In the genomic region with DNA sequence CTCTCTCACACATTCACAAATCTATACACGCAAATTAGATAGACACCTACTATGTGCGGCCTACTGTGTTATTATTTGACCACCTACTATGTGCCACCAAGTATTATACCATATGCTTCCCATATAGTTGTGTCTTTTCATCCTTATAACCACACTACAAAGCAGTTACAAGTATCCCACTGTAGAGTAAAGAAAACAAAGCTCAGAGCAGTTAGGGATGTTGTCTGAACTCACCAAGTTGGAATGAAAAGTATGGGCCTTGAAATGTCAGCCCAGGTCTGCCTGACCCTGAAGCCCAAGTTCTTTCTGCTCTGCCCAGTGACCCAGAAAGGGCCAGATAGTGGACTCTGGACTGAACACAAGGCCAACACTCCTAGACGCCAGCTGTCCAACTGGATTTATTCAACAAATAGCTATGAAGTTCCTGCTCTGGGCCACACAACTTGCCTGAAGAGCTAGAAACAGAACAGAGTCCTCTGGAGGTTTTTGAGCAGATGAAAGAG, we compare ENCODE assay signal across 13 cellular contexts. TPM values are rescaled to one million over a fixed set of nuclear protein-coding genes. Genes with fewer than 3 reads are reported as not detected.
DNase-seq lines count a peak whose midpoint lies in the region; ATAC-seq and TF ChIP-seq lines count a peak whose summit lies in the region.
"Had no signal": no experiment of that assay in that cellular context is flagged by ENCODE, and none has a peak within 500 bp of the region (broad histone marks: within the 10 kb centered on the region; RNA-seq: fewer than 3 reads in every experiment).

No MANE protein-coding gene starts in this region.

- no peak overlapping the region for H2AFZ ChIP-seq in MM.1S (ENCODE audit: low read length)

- no peaks in the 10 kb centered on the region for H3K79me2 ChIP-seq in MM.1S (ENCODE audit: low read length)

- H3K4me3 ChIP-seq in fibroblast of the aortic adventitia (ENCODE audit: low read depth, low read length) (no peak overlapping the region), MM.1S (ENCODE audit: low read length) (no peak overlapping the region)

- H3K9ac ChIP-seq in MM.1S (ENCODE audit: low read length) = no peak overlapping the region
- H3K9ac ChIP-seq: KMS-11 had no signal

- intact Hi-C loops in posterior cingulate gyrus (cut with DNase I) = no loop called here

- no peak overlapping the region for H3K27ac ChIP-seq in MM.1S (ENCODE audit: low read length)
- H3K27ac ChIP-seq: KMS-11 had no signal

- no peaks in the 10 kb centered on the region for H3K9me3 ChIP-seq in MM.1S (replicated peaks; ENCODE audit: insufficient read depth, low read length)

- H3F3A ChIP-seq in MM.1S (ENCODE audit: insufficient read depth, low read length) = no peaks in the 10 kb centered on the region

- H3K9me2 ChIP-seq in MM.1S (replicated peaks; ENCODE audit: insufficient read depth, low read length) = no peaks in the 10 kb centered on the region

- H3K27me3 ChIP-seq in MM.1S (replicated peaks; ENCODE audit: insufficient read depth, low read length) = no peaks in the 10 kb centered on the region

- H4K20me1 ChIP-seq in MM.1S (ENCODE audit: insufficient read depth, low read length) = no peaks in the 10 kb centered on the region

- H3K4me1 ChIP-seq in MM.1S (ENCODE audit: low read length) = no peaks in the 10 kb centered on the region

- H3K36me3 ChIP-seq in MM.1S (replicated peaks; ENCODE audit: insufficient read depth, low read length) = no peaks in the 10 kb centered on the region

- peak; percentile 60 for DNase-seq in AG08396 (ENCODE audit: low spot score)
- DNase-seq in M059J (ENCODE audit: low read depth) = peak; percentile 81
- peak; percentile 64 for DNase-seq in fibroblast of the aortic adventitia (ENCODE audit: low read depth)
- no peak for DNase-seq in omental fat pad (ENCODE audit: low spot score)
- no peak for DNase-seq in MM.1S
- no peak for DNase-seq in effector CD4-positive, alpha-beta T cell
- no peak for DNase-seq in posterior cingulate gyrus
- DNase-seq: activated T-cell treated with anti-CD3 and anti-CD28 coated beads, Interleukin-2, amount 50 U/mL, for 1 hour; occipital lobe; substantia nigra had no signal

- peak; percentile 69 for ATAC-seq in omental fat pad (ENCODE audit: low FRiP score)
- no peak for ATAC-seq in GM18870 (IDR thresholded peaks at IDR 0.05; ENCODE audit: unreplicated experiment)

- no peak overlapping the region for H3K4me2 ChIP-seq in MM.1S (ENCODE audit: low read depth, low read length)
- H3K4me2 ChIP-seq: KMS-11 had no signal

- TF ChIP-seq CTCF in fibroblast of the aortic adventitia (IDR thresholded peaks at IDR 0.05; ENCODE audit: insufficient read depth, low read length) (no peak), omental fat pad (IDR thresholded peaks at IDR 0.05) (no peak), MM.1S (IDR thresholded peaks at IDR 0.05; ENCODE audit: low read length) (no peak)

RNA-seq across cellular contexts. Expression of a gene that starts 8.5 kb away (rescaled TPM):
- total RNA-seq in M059J (2014; rRNA removed; shearing (Covaris generic)) = not detected in 2 replicates
- total RNA-seq in fibroblast of the aortic adventitia (ENCODE audit: low replicate concordance) = not detected in 2 replicates
- total RNA-seq in omental fat pad = not detected
- total RNA-seq: bronchial epithelial cell, occipital lobe had no signal

RNA-seq across cellular contexts. Expression of a gene that starts 18.5 kb away (rescaled TPM):
- not detected in 2 replicates for total RNA-seq in M059J (2014; rRNA removed; shearing (Covaris generic))
- total RNA-seq in fibroblast of the aortic adventitia (ENCODE audit: low replicate concordance) (0.09 TPM in 1 of 2 replicates, not detected in the other), omental fat pad (not detected)
- total RNA-seq: bronchial epithelial cell had no signal

RNA-seq across cellular contexts. Expression of a gene that starts 24.9 kb away (rescaled TPM):
- not detected in 2 replicates for total RNA-seq in M059J (2014; rRNA removed; shearing (Covaris generic))
- total RNA-seq in fibroblast of the aortic adventitia (ENCODE audit: low replicate concordance) = not detected in 2 replicates
- total RNA-seq in omental fat pad = not detected
- total RNA-seq: bronchial epithelial cell, occipital lobe had no signal

RNA-seq across cellular contexts. Expression of a gene that starts 33.8 kb away (rescaled TPM):
- total RNA-seq in M059J (2014; rRNA removed; shearing (Covaris generic)) = 6.7 and 7.6 TPM in 2 replicates
- 0.45 TPM in 1 of 2 replicates, not detected in the other for total RNA-seq in fibroblast of the aortic adventitia (ENCODE audit: low replicate concordance)
- not detected for total RNA-seq in omental fat pad

RNA-seq across cellular contexts. Expression of a gene that starts 46.3 kb away (rescaled TPM):
- total RNA-seq in M059J (2014; rRNA removed; shearing (Covaris generic)) = 1.3 TPM in 1 of 2 replicates, not detected in the other
- total RNA-seq in fibroblast of the aortic adventitia (ENCODE audit: low replicate concordance) (not detected in 2 replicates), omental fat pad (not detected)
- total RNA-seq: occipital lobe had no signal

Comparison
In these comparisons a context has a peak if more than half of its experiments do, and no peak if none do; other contexts are left out.
1. DNase-seq: peak in AG08396 (single experiment), M059J (single experiment) and fibroblast of the aortic adventitia (single experiment); none in omental fat pad (single experiment), MM.1S (single experiment), effector CD4-positive, alpha-beta T cell (single experiment) and posterior cingulate gyrus (0 of 10).